ENCODE assay signal across 1 cellular context in the genomic region with DNA sequence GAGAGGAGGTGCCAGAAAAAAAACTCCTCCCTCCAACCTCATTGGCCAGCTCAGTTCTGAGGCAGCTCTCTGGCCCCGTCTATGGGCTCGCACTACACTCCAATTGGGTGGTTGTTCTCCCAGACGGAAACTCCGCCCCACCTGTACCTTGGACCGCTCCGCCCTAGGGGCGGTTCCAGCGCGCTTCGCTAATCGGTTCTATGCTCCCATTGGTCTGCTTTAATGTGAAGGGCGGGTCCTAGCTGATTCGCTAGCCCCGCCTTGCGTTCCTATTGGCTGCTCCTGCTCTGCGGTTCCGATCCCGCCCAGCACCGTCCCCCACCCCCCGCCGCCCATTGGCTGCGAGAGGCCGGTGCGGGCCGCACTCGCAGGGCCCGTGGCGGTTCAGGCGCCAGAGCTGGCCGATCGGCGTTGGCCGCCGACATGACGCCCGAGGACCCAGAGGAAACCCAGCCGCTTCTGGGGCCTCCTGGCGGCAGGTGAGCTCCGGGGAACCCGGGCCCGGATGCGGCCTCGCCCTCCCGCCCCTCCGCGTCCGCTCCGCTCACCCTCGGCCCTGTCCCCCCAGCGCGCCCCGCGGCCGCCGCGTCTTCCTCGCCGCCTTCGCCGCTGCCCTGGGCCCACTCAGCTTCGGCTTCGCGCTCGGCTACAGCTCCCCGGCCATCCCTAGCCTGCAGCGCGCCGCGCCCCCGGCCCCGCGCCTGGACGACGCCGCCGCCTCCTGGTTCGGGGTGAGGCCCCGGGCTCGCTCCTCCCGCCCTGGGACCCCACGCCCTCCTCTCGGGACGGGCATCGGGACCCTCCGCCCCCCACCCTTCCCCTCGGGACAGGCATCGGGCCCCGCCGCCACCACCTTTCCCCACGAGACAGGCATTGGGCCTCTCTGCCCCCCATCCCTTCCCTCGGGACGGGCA.
TF ChIP-seq lines count a peak whose summit lies in the region.

A gene with protein sequence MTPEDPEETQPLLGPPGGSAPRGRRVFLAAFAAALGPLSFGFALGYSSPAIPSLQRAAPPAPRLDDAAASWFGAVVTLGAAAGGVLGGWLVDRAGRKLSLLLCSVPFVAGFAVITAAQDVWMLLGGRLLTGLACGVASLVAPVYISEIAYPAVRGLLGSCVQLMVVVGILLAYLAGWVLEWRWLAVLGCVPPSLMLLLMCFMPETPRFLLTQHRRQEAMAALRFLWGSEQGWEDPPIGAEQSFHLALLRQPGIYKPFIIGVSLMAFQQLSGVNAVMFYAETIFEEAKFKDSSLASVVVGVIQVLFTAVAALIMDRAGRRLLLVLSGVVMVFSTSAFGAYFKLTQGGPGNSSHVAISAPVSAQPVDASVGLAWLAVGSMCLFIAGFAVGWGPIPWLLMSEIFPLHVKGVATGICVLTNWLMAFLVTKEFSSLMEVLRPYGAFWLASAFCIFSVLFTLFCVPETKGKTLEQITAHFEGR (plus strand): TSS at position 362 of the 914 bp plus-strand sequence. CDS start 62 bp downstream, at position 424.

TF ChIP-seq in HepG2, 621 proteins besides CTCF, POLR2A, EP300 and RAD21 (continued from another document and continues in another):
- TF ChIP-seq, protein P1, sequence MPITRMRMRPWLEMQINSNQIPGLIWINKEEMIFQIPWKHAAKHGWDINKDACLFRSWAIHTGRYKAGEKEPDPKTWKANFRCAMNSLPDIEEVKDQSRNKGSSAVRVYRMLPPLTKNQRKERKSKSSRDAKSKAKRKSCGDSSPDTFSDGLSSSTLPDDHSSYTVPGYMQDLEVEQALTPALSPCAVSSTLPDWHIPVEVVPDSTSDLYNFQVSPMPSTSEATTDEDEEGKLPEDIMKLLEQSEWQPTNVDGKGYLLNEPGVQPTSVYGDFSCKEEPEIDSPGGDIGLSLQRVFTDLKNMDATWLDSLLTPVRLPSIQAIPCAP (CRISPR knock-in tag; IDR thresholded peaks at IDR 0.05; ENCODE audit: low read depth): no peak
- TF ChIP-seq SRSF9 (IDR thresholded peaks at IDR 0.05; ENCODE audit: borderline replicate concordance, insufficient read depth, low read depth, low read length, poor library complexity, severe bottlenecking) (no peak), ZFP37 (CRISPR knock-in tag; IDR thresholded peaks at IDR 0.05; ENCODE audit: borderline replicate concordance) (no peak), NAIF1 (CRISPR knock-in tag; IDR thresholded peaks at IDR 0.05; ENCODE audit: borderline replicate concordance) (no peak), SNAPC2 (CRISPR knock-in tag; IDR thresholded peaks at IDR 0.05) (no peak; the same call in 1 of the 2 replicates), ZNF124 (CRISPR knock-in tag; IDR thresholded peaks at IDR 0.05) (no peak), KDM4B (CRISPR knock-in tag; IDR thresholded peaks at IDR 0.05) (no peak), ZNF30 (CRISPR knock-in tag; IDR thresholded peaks at IDR 0.05) (no peak), IRF2 (CRISPR knock-in tag; IDR thresholded peaks at IDR 0.05) (no peak), NFYC (CRISPR knock-in tag; IDR thresholded peaks at IDR 0.05) (peak; percentile 91), FOXP1 (IDR thresholded peaks at IDR 0.05) (no peak), FOXP1 (CRISPR knock-in tag; IDR thresholded peaks at IDR 0.05) (no peak), NR1H2 (CRISPR knock-in tag; IDR thresholded peaks at IDR 0.05; ENCODE audit: borderline replicate concordance, low read depth) (no peak), HNF4A (CRISPR knock-in tag; IDR thresholded peaks at IDR 0.05) (peak; percentile 75), NFKB2 (CRISPR knock-in tag; IDR thresholded peaks at IDR 0.05; ENCODE audit: borderline replicate concordance) (no peak; the same call in 1 of the 2 replicates), ZKSCAN8 (CRISPR knock-in tag; IDR thresholded peaks at IDR 0.05; ENCODE audit: borderline replicate concordance) (no peak), GFI1 (CRISPR knock-in tag; IDR thresholded peaks at IDR 0.05; ENCODE audit: borderline replicate concordance) (no peak), RFX1 (IDR thresholded peaks at IDR 0.05) (no peak), KDM5A (IDR thresholded peaks at IDR 0.05; ENCODE audit: borderline replicate concordance, low read length) (no peak), REL (CRISPR knock-in tag; conservative IDR thresholded peaks at IDR 0.05) (no peak), ZNF326 (CRISPR knock-in tag; IDR thresholded peaks at IDR 0.05; ENCODE audit: borderline replicate concordance) (no peak), ZSCAN22 (CRISPR knock-in tag; IDR thresholded peaks at IDR 0.05) (no peak), ZFP36 (IDR thresholded peaks at IDR 0.05; ENCODE audit: borderline replicate concordance, low read depth, low read length, partially characterized antibody) (no peak), MEF2D (CRISPR knock-in tag; IDR thresholded peaks at IDR 0.05) (no peak), FOXJ3 (CRISPR knock-in tag; IDR thresholded peaks at IDR 0.05; ENCODE audit: borderline replicate concordance) (no peak), PHF5A (CRISPR knock-in tag; IDR thresholded peaks at IDR 0.05; ENCODE audit: low read depth, unreplicated experiment) (no peak), SMARCC2 (IDR thresholded peaks at IDR 0.05) (no peak), ZNF180 (CRISPR knock-in tag; IDR thresholded peaks at IDR 0.05; ENCODE audit: borderline replicate concordance, low read depth) (no peak), ZNF619 (CRISPR knock-in tag; IDR thresholded peaks at IDR 0.05) (no peak), ZNF329 (CRISPR knock-in tag; IDR thresholded peaks at IDR 0.05; ENCODE audit: low read depth) (peak; percentile 68; the same call in 1 of the 2 replicates), MYNN (CRISPR knock-in tag; IDR thresholded peaks at IDR 0.05; ENCODE audit: low read depth) (no peak), ZNF7 (CRISPR knock-in tag; IDR thresholded peaks at IDR 0.05) (no peak)
- TF ChIP-seq, protein P2, sequence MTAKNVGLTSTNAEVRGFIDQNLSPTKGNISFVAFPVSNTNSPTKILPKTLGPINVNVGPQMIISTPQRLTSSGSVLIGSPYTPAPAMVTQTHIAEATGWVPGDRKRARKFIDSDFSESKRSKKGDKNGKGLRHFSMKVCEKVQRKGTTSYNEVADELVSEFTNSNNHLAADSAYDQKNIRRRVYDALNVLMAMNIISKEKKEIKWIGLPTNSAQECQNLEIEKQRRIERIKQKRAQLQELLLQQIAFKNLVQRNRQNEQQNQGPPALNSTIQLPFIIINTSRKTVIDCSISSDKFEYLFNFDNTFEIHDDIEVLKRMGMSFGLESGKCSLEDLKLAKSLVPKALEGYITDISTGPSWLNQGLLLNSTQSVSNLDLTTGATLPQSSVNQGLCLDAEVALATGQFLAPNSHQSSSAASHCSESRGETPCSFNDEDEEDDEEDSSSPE (CRISPR knock-in tag; IDR thresholded peaks at IDR 0.05): no peak; the same call in 1 of the 2 replicates
- TF ChIP-seq, protein P3, sequence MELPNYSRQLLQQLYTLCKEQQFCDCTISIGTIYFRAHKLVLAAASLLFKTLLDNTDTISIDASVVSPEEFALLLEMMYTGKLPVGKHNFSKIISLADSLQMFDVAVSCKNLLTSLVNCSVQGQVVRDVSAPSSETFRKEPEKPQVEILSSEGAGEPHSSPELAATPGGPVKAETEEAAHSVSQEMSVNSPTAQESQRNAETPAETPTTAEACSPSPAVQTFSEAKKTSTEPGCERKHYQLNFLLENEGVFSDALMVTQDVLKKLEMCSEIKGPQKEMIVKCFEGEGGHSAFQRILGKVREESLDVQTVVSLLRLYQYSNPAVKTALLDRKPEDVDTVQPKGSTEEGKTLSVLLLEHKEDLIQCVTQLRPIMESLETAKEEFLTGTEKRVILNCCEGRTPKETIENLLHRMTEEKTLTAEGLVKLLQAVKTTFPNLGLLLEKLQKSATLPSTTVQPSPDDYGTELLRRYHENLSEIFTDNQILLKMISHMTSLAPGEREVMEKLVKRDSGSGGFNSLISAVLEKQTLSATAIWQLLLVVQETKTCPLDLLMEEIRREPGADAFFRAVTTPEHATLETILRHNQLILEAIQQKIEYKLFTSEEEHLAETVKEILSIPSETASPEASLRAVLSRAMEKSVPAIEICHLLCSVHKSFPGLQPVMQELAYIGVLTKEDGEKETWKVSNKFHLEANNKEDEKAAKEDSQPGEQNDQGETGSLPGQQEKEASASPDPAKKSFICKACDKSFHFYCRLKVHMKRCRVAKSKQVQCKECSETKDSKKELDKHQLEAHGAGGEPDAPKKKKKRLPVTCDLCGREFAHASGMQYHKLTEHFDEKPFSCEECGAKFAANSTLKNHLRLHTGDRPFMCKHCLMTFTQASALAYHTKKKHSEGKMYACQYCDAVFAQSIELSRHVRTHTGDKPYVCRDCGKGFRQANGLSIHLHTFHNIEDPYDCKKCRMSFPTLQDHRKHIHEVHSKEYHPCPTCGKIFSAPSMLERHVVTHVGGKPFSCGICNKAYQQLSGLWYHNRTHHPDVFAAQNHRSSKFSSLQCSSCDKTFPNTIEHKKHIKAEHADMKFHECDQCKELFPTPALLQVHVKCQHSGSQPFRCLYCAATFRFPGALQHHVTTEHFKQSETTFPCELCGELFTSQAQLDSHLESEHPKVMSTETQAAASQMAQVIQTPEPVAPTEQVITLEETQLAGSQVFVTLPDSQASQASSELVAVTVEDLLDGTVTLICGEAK (IDR thresholded peaks at IDR 0.05): no peak
- TF ChIP-seq, protein P3 (CRISPR knock-in tag; IDR thresholded peaks at IDR 0.05): no peak; the same call in 1 of the 2 replicates
- TF ChIP-seq, protein P4, sequence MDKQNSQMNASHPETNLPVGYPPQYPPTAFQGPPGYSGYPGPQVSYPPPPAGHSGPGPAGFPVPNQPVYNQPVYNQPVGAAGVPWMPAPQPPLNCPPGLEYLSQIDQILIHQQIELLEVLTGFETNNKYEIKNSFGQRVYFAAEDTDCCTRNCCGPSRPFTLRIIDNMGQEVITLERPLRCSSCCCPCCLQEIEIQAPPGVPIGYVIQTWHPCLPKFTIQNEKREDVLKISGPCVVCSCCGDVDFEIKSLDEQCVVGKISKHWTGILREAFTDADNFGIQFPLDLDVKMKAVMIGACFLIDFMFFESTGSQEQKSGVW (CRISPR knock-in tag; IDR thresholded peaks at IDR 0.05; ENCODE audit: borderline replicate concordance): no peak
- TF ChIP-seq, protein P5, sequence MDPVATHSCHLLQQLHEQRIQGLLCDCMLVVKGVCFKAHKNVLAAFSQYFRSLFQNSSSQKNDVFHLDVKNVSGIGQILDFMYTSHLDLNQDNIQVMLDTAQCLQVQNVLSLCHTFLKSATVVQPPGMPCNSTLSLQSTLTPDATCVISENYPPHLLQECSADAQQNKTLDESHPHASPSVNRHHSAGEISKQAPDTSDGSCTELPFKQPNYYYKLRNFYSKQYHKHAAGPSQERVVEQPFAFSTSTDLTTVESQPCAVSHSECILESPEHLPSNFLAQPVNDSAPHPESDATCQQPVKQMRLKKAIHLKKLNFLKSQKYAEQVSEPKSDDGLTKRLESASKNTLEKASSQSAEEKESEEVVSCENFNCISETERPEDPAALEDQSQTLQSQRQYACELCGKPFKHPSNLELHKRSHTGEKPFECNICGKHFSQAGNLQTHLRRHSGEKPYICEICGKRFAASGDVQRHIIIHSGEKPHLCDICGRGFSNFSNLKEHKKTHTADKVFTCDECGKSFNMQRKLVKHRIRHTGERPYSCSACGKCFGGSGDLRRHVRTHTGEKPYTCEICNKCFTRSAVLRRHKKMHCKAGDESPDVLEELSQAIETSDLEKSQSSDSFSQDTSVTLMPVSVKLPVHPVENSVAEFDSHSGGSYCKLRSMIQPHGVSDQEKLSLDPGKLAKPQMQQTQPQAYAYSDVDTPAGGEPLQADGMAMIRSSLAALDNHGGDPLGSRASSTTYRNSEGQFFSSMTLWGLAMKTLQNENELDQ (CRISPR knock-in tag; IDR thresholded peaks at IDR 0.05; ENCODE audit: borderline replicate concordance): no peak
- TF ChIP-seq, protein P6, sequence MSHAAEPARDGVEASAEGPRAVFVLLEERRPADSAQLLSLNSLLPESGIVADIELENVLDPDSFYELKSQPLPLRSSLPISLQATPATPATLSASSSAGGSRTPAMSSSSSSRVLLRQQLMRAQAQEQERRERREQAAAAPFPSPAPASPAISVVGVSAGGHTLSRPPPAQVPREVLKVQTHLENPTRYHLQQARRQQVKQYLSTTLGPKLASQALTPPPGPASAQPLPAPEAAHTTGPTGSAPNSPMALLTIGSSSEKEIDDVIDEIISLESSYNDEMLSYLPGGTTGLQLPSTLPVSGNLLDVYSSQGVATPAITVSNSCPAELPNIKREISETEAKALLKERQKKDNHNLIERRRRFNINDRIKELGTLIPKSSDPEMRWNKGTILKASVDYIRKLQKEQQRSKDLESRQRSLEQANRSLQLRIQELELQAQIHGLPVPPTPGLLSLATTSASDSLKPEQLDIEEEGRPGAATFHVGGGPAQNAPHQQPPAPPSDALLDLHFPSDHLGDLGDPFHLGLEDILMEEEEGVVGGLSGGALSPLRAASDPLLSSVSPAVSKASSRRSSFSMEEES (CRISPR knock-in tag; IDR thresholded peaks at IDR 0.05): no peak
